1 cellular context compared by ENCODE assay signal in genomic region chrX:149540621-149541520, GRCh38.
TF ChIP-seq lines count a peak whose summit lies in the region.

TSS of gene EOLA1 (plus strand) at chrX:149541012. CDS start at chrX:149545631, 4,619 bp downstream.

TF ChIP-seq in HepG2, 621 proteins besides CTCF, POLR2A, EP300 and RAD21 (continued from another document and continues in another):
- TF ChIP-seq SMYD3 (CRISPR knock-in tag; IDR thresholded peaks at IDR 0.05): no peak
- no peak for TF ChIP-seq SKIL (CRISPR knock-in tag; IDR thresholded peaks at IDR 0.05; ENCODE audit: borderline replicate concordance)
- TF ChIP-seq ZNF530 (CRISPR knock-in tag; IDR thresholded peaks at IDR 0.05; ENCODE audit: low read depth): no peak
- TF ChIP-seq NFYC (CRISPR knock-in tag; IDR thresholded peaks at IDR 0.05): peak; percentile 7; the same call in 1 of the 2 replicates
- no peak for TF ChIP-seq ARNTL (CRISPR knock-in tag; IDR thresholded peaks at IDR 0.05)
- TF ChIP-seq WIZ (CRISPR knock-in tag; IDR thresholded peaks at IDR 0.05): no peak
- TF ChIP-seq ZNF570 (CRISPR knock-in tag; IDR thresholded peaks at IDR 0.05; ENCODE audit: borderline replicate concordance): no peak
- TF ChIP-seq ZMYM4 (CRISPR knock-in tag; IDR thresholded peaks at IDR 0.05): no peak; the same call in 1 of the 2 replicates
- TF ChIP-seq ZNF124 (CRISPR knock-in tag; IDR thresholded peaks at IDR 0.05): no peak
- TF ChIP-seq RBFOX2 (IDR thresholded peaks at IDR 0.05; ENCODE audit: low read depth, low read length): no peak
- TF ChIP-seq ZNF441 (CRISPR knock-in tag; IDR thresholded peaks at IDR 0.05; ENCODE audit: borderline replicate concordance): no peak
- TF ChIP-seq CHD4 (IDR thresholded peaks at IDR 0.05; ENCODE audit: borderline replicate concordance, low read length): no peak
- no peak for TF ChIP-seq ZNF550 (CRISPR knock-in tag; IDR thresholded peaks at IDR 0.05; ENCODE audit: borderline replicate concordance)
- TF ChIP-seq REXO4 (CRISPR knock-in tag; IDR thresholded peaks at IDR 0.05; ENCODE audit: borderline replicate concordance): no peak
- no peak for TF ChIP-seq TAF15 (IDR thresholded peaks at IDR 0.05; ENCODE audit: low read depth, low read length, poor library complexity, severe bottlenecking)
- no peak for TF ChIP-seq ZNF17 (CRISPR knock-in tag; IDR thresholded peaks at IDR 0.05)
- peak; percentile 87 for TF ChIP-seq GATAD1 (CRISPR knock-in tag; IDR thresholded peaks at IDR 0.05)
- 0 out of 2 replicates have a peak, but pooled peaks have one; percentile 29 for TF ChIP-seq ZNF232 (CRISPR knock-in tag; IDR thresholded peaks at IDR 0.05; ENCODE audit: borderline replicate concordance)
- TF ChIP-seq ZNF33B (CRISPR knock-in tag; IDR thresholded peaks at IDR 0.05): no peak
- TF ChIP-seq AHR (CRISPR knock-in tag; IDR thresholded peaks at IDR 0.05): no peak
- TF ChIP-seq AKNA (CRISPR knock-in tag; IDR thresholded peaks at IDR 0.05; ENCODE audit: borderline replicate concordance): no peak
- TF ChIP-seq TAF1 (CRISPR knock-in tag; IDR thresholded peaks at IDR 0.05): peak; percentile 43; the same call in 1 of the 2 replicates
- TF ChIP-seq ZNF839 (CRISPR knock-in tag; IDR thresholded peaks at IDR 0.05; ENCODE audit: borderline replicate concordance): 0 out of 2 replicates have a peak, but pooled peaks have one; percentile 33
- no peak for TF ChIP-seq ZNF260 (CRISPR knock-in tag; IDR thresholded peaks at IDR 0.05; ENCODE audit: borderline replicate concordance, low read depth)
- no peak for TF ChIP-seq ZSCAN29 (CRISPR knock-in tag; conservative IDR thresholded peaks at IDR 0.05)
- TF ChIP-seq GTF3A (CRISPR knock-in tag; conservative IDR thresholded peaks at IDR 0.05): no peak
- TF ChIP-seq FOXC1 (CRISPR knock-in tag; IDR thresholded peaks at IDR 0.05; ENCODE audit: borderline replicate concordance): no peak
- no peak for TF ChIP-seq ZSCAN12 (CRISPR knock-in tag; IDR thresholded peaks at IDR 0.05)
- TF ChIP-seq IRF9 (CRISPR knock-in tag; IDR thresholded peaks at IDR 0.05; ENCODE audit: borderline replicate concordance): no peak
- no peak for TF ChIP-seq ZNF138 (CRISPR knock-in tag; IDR thresholded peaks at IDR 0.05; ENCODE audit: low read depth)
- no peak for TF ChIP-seq KLF12 (CRISPR knock-in tag; IDR thresholded peaks at IDR 0.05; ENCODE audit: borderline replicate concordance)
- no peak for TF ChIP-seq KDM6A (CRISPR knock-in tag; IDR thresholded peaks at IDR 0.05; ENCODE audit: low read depth)
- peak; percentile 42; the same call in 1 of the 2 replicates for TF ChIP-seq KDM5A (IDR thresholded peaks at IDR 0.05; ENCODE audit: borderline replicate concordance, low read length)
- TF ChIP-seq HNRNPH1 (optimal IDR thresholded peaks at IDR 0.05; ENCODE audit: low read depth, low read length): no peak
- TF ChIP-seq ZNF235 (CRISPR knock-in tag; IDR thresholded peaks at IDR 0.05; ENCODE audit: borderline replicate concordance): no peak
- no peak; the same call in 1 of the 2 replicates for TF ChIP-seq RXRA (CRISPR knock-in tag; IDR thresholded peaks at IDR 0.05)
- TF ChIP-seq PREB (CRISPR knock-in tag; IDR thresholded peaks at IDR 0.05): no peak
- TF ChIP-seq ZBTB42 (CRISPR knock-in tag; IDR thresholded peaks at IDR 0.05): no peak
- TF ChIP-seq ESRRA (CRISPR knock-in tag; IDR thresholded peaks at IDR 0.05; ENCODE audit: low read depth): no peak
- 0 out of 2 replicates have a peak, but pooled peaks have one; percentile 50 for TF ChIP-seq MEIS2 (CRISPR knock-in tag; IDR thresholded peaks at IDR 0.05)
- TF ChIP-seq ZNF770 (CRISPR knock-in tag; IDR thresholded peaks at IDR 0.05): no peak
- no peak for TF ChIP-seq DPF2 (CRISPR knock-in tag; IDR thresholded peaks at IDR 0.05; ENCODE audit: borderline replicate concordance, low read depth)
- TF ChIP-seq HOXD1 (CRISPR knock-in tag; IDR thresholded peaks at IDR 0.05): no peak
- TF ChIP-seq TP53 (CRISPR knock-in tag; conservative IDR thresholded peaks at IDR 0.05): no peak
- TF ChIP-seq ZBTB7A (CRISPR knock-in tag; IDR thresholded peaks at IDR 0.05): no peak
- TF ChIP-seq ZNF597 (CRISPR knock-in tag; IDR thresholded peaks at IDR 0.05): no peak
- peak; percentile 57; the same call in 1 of the 2 replicates for TF ChIP-seq MYC (CRISPR knock-in tag; IDR thresholded peaks at IDR 0.05; ENCODE audit: borderline replicate concordance)
- no peak for TF ChIP-seq ZMYM3 (CRISPR knock-in tag; IDR thresholded peaks at IDR 0.05)
- 0 out of 2 replicates have a peak, but pooled peaks have one; percentile 25 for TF ChIP-seq MIER3 (CRISPR knock-in tag; IDR thresholded peaks at IDR 0.05; ENCODE audit: borderline replicate concordance)
